Comparison of ENCODE assay signal across 11 cellular contexts in genomic region chr4:90780193-90780592, GRCh38.
"Had no signal": no experiment of that assay in that cellular context is flagged by ENCODE, and none has a peak within 500 bp of the region (broad histone marks: within the 10 kb centered on the region; RNA-seq: fewer than 3 reads in every experiment).

No MANE protein-coding gene starts in this region.

- ATAC-seq: GM23338, HCT116 had no signal

- H3K36me3 ChIP-seq: HAP-1 had no signal

- FAIRE-seq: H1, H54 had no signal

- H3K4me2 ChIP-seq: GM23338 had no signal

- H3K4me3 ChIP-seq: GM23248, GM23338, HAP-1 had no signal

- H3K4me1 ChIP-seq: HAP-1 had no signal

- DNase-seq: GM23248, GOT3, H7, H9, HCEC 1CT, HFFc6 had no signal

- H3K9me3 ChIP-seq: HAP-1 had no signal

- H2AFZ ChIP-seq: GM23248, GM23338 had no signal

- H3K9ac ChIP-seq: GM23248 had no signal

- H3K27ac ChIP-seq: GM23248 had no signal
